ENCODE assay signal across 1 cellular context in the genomic region with DNA sequence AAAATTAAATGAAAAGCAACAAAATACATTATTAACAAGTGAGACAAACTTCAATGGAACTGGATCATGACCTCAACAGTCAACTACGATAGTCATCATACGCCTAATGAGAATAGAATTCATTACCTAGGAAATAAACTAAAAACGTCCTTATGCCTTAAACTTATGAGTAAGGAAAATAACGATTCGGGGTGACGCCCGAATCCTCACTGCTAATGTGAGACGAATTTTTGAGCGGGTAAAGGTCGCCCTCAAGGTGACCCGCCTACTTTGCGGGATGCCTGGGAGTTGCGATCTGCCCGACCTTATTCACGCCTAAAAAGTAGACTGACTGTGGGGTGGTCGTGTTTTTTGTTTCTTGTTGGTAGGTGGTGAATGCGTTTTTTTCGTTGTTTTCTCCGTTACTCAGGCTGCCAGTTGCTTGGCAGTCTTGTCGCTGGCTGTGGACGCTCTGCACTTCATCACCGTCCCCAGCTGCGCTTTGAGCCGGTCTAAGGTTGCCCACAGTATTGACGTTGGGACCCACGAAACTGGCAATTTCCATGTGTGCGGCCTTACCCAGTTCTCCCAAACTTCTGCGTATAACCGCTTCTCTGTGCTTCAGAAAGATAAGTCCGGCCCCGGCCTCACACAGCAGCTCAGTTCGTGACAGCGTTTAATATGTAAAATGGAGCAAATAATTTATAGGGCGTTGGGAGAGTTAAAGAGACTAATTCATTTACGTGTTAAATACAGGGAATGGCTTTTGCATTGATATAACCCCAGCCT.
TF ChIP-seq lines count a peak whose summit lies in the region.

No MANE protein-coding gene starts in this region.

TF ChIP-seq in K562, 482 proteins besides CTCF, POLR2A, EP300 and RAD21 (continued from another document and continues in another):
- TF ChIP-seq, protein P1, sequence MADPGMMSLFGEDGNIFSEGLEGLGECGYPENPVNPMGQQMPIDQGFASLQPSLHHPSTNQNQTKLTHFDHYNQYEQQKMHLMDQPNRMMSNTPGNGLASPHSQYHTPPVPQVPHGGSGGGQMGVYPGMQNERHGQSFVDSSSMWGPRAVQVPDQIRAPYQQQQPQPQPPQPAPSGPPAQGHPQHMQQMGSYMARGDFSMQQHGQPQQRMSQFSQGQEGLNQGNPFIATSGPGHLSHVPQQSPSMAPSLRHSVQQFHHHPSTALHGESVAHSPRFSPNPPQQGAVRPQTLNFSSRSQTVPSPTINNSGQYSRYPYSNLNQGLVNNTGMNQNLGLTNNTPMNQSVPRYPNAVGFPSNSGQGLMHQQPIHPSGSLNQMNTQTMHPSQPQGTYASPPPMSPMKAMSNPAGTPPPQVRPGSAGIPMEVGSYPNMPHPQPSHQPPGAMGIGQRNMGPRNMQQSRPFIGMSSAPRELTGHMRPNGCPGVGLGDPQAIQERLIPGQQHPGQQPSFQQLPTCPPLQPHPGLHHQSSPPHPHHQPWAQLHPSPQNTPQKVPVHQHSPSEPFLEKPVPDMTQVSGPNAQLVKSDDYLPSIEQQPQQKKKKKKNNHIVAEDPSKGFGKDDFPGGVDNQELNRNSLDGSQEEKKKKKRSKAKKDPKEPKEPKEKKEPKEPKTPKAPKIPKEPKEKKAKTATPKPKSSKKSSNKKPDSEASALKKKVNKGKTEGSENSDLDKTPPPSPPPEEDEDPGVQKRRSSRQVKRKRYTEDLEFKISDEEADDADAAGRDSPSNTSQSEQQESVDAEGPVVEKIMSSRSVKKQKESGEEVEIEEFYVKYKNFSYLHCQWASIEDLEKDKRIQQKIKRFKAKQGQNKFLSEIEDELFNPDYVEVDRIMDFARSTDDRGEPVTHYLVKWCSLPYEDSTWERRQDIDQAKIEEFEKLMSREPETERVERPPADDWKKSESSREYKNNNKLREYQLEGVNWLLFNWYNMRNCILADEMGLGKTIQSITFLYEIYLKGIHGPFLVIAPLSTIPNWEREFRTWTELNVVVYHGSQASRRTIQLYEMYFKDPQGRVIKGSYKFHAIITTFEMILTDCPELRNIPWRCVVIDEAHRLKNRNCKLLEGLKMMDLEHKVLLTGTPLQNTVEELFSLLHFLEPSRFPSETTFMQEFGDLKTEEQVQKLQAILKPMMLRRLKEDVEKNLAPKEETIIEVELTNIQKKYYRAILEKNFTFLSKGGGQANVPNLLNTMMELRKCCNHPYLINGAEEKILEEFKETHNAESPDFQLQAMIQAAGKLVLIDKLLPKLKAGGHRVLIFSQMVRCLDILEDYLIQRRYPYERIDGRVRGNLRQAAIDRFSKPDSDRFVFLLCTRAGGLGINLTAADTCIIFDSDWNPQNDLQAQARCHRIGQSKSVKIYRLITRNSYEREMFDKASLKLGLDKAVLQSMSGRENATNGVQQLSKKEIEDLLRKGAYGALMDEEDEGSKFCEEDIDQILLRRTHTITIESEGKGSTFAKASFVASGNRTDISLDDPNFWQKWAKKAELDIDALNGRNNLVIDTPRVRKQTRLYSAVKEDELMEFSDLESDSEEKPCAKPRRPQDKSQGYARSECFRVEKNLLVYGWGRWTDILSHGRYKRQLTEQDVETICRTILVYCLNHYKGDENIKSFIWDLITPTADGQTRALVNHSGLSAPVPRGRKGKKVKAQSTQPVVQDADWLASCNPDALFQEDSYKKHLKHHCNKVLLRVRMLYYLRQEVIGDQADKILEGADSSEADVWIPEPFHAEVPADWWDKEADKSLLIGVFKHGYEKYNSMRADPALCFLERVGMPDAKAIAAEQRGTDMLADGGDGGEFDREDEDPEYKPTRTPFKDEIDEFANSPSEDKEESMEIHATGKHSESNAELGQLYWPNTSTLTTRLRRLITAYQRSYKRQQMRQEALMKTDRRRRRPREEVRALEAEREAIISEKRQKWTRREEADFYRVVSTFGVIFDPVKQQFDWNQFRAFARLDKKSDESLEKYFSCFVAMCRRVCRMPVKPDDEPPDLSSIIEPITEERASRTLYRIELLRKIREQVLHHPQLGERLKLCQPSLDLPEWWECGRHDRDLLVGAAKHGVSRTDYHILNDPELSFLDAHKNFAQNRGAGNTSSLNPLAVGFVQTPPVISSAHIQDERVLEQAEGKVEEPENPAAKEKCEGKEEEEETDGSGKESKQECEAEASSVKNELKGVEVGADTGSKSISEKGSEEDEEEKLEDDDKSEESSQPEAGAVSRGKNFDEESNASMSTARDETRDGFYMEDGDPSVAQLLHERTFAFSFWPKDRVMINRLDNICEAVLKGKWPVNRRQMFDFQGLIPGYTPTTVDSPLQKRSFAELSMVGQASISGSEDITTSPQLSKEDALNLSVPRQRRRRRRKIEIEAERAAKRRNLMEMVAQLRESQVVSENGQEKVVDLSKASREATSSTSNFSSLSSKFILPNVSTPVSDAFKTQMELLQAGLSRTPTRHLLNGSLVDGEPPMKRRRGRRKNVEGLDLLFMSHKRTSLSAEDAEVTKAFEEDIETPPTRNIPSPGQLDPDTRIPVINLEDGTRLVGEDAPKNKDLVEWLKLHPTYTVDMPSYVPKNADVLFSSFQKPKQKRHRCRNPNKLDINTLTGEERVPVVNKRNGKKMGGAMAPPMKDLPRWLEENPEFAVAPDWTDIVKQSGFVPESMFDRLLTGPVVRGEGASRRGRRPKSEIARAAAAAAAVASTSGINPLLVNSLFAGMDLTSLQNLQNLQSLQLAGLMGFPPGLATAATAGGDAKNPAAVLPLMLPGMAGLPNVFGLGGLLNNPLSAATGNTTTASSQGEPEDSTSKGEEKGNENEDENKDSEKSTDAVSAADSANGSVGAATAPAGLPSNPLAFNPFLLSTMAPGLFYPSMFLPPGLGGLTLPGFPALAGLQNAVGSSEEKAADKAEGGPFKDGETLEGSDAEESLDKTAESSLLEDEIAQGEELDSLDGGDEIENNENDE (IDR thresholded peaks at IDR 0.05; ENCODE audit: low read depth, low read length), result no peak
- TF ChIP-seq, protein P2, sequence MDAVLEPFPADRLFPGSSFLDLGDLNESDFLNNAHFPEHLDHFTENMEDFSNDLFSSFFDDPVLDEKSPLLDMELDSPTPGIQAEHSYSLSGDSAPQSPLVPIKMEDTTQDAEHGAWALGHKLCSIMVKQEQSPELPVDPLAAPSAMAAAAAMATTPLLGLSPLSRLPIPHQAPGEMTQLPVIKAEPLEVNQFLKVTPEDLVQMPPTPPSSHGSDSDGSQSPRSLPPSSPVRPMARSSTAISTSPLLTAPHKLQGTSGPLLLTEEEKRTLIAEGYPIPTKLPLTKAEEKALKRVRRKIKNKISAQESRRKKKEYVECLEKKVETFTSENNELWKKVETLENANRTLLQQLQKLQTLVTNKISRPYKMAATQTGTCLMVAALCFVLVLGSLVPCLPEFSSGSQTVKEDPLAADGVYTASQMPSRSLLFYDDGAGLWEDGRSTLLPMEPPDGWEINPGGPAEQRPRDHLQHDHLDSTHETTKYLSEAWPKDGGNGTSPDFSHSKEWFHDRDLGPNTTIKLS (IDR thresholded peaks at IDR 0.05; ENCODE audit: borderline replicate concordance, low read depth), result peak; percentile 59; the same call in 1 of the 2 replicates
- TF ChIP-seq EGR1 (conservative IDR thresholded peaks at IDR 0.05) (peak; percentile 34), NFIX (CRISPR knock-in tag; IDR thresholded peaks at IDR 0.05; ENCODE audit: low read depth) (no peak), MXI1 (IDR thresholded peaks at IDR 0.05; ENCODE audit: low read depth, low read length) (peak; percentile 81), IFI16 (CRISPR knock-in tag; IDR thresholded peaks at IDR 0.05) (no peak), CCNT2 (IDR thresholded peaks at IDR 0.05; ENCODE audit: borderline replicate concordance, extremely low read depth, insufficient read length, low read depth, low read length) (peak; percentile 40), SRSF3 (IDR thresholded peaks at IDR 0.05; ENCODE audit: insufficient read depth, low read length) (no peak), ZKSCAN1 (IDR thresholded peaks at IDR 0.05; ENCODE audit: low read depth, low read length) (peak; percentile 99), OTX1 (CRISPR knock-in tag; IDR thresholded peaks at IDR 0.05) (peak; percentile 99), POLR3G (IDR thresholded peaks at IDR 0.05; ENCODE audit: extremely low read depth, insufficient read length, insufficient replicate concordance) (no peak), NELFE (IDR thresholded peaks at IDR 0.05; ENCODE audit: insufficient read depth, insufficient read length) (peak; percentile 81), HNRNPL (IDR thresholded peaks at IDR 0.05; ENCODE audit: low read depth, low read length) (peak; percentile 99), CBX8 (IDR thresholded peaks at IDR 0.05; ENCODE audit: borderline replicate concordance, extremely low read depth, low read depth, low read length, poor library complexity, severe bottlenecking) (no peak), RFX1 (IDR thresholded peaks at IDR 0.05) (peak; percentile 57), ZNF695 (CRISPR knock-in tag; IDR thresholded peaks at IDR 0.05) (peak; percentile 88; the same call in 1 of the 2 replicates), THRAP3 (IDR thresholded peaks at IDR 0.05; ENCODE audit: borderline replicate concordance) (peak; percentile 96), GABPB1 (CRISPR knock-in tag; IDR thresholded peaks at IDR 0.05) (peak; percentile 84), PML (IDR thresholded peaks at IDR 0.05; ENCODE audit: low read length) (peak; percentile 100)
- TF ChIP-seq, protein P3, sequence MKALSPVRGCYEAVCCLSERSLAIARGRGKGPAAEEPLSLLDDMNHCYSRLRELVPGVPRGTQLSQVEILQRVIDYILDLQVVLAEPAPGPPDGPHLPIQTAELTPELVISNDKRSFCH (CRISPR knock-in tag; IDR thresholded peaks at IDR 0.05), result no peak
- TF ChIP-seq, protein P3 (tag; IDR thresholded peaks at IDR 0.05), result peak; percentile 91
- TF ChIP-seq, protein P4, sequence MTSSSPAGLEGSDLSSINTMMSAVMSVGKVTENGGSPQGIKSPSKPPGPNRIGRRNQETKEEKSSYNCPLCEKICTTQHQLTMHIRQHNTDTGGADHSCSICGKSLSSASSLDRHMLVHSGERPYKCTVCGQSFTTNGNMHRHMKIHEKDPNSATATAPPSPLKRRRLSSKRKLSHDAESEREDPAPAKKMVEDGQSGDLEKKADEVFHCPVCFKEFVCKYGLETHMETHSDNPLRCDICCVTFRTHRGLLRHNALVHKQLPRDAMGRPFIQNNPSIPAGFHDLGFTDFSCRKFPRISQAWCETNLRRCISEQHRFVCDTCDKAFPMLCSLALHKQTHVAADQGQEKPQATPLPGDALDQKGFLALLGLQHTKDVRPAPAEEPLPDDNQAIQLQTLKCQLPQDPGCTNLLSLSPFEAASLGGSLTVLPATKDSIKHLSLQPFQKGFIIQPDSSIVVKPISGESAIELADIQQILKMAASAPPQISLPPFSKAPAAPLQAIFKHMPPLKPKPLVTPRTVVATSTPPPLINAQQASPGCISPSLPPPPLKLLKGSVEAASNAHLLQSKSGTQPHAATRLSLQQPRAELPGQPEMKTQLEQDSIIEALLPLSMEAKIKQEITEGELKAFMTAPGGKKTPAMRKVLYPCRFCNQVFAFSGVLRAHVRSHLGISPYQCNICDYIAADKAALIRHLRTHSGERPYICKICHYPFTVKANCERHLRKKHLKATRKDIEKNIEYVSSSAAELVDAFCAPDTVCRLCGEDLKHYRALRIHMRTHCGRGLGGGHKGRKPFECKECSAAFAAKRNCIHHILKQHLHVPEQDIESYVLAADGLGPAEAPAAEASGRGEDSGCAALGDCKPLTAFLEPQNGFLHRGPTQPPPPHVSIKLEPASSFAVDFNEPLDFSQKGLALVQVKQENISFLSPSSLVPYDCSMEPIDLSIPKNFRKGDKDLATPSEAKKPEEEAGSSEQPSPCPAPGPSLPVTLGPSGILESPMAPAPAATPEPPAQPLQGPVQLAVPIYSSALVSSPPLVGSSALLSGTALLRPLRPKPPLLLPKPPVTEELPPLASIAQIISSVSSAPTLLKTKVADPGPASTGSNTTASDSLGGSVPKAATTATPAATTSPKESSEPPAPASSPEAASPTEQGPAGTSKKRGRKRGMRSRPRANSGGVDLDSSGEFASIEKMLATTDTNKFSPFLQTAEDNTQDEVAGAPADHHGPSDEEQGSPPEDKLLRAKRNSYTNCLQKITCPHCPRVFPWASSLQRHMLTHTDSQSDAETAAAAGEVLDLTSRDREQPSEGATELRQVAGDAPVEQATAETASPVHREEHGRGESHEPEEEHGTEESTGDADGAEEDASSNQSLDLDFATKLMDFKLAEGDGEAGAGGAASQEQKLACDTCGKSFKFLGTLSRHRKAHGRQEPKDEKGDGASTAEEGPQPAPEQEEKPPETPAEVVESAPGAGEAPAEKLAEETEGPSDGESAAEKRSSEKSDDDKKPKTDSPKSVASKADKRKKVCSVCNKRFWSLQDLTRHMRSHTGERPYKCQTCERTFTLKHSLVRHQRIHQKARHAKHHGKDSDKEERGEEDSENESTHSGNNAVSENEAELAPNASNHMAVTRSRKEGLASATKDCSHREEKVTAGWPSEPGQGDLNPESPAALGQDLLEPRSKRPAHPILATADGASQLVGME (CRISPR knock-in tag; IDR thresholded peaks at IDR 0.05), result no peak
